16 cellular contexts compared by ENCODE assay signal in the genomic region with DNA sequence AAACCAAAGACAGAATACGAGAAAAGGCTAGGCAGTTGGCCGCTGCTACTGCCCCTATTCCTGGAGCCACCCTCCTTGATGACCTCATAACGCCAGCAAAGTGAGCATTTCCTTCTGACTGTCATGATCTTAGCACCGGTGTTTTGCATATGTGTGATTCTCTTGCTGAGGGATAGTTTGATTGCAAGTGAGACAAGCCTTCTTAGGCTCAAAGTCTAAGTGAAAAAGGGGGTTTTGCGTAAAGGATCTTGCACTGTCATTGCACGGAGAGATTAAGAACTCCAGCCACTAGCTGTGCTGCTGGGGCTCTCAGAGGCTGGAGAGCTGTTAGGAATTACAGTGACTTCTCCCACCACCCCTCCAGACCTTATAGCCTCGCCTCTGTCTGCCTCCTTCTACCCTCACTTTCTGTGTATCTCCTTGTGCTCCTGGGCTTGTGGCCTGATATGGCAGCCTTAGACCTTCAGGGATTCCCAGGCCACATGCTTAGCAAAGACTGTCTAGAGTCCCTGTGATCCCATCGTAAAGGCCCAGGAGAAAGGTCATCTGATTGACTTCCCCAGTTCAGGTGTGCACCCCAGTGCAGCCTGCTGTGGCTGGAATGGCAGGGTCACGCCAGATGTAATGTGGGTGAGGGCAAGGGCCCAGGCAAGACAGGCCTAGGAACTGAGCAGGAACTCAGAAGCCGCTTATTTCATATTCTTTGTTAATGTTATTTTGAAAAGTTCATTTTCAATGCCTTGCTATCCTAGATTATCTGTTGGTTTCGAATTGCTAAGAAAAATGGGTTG. TPM values are rescaled to one million over a fixed set of nuclear protein-coding genes. Genes with fewer than 3 reads are reported as not detected.
DNase-seq lines count a peak whose midpoint lies in the region; ATAC-seq, FAIRE-seq and TF ChIP-seq lines count a peak whose summit lies in the region.
"Had no signal": no experiment of that assay in that cellular context is flagged by ENCODE, and none has a peak within 500 bp of the region (broad histone marks: within the 10 kb centered on the region; RNA-seq: fewer than 3 reads in every experiment).

No MANE protein-coding gene starts in this region.

- FAIRE-seq in HepG2 (lab: Jason Lieb, UNC) = no peak
- FAIRE-seq: GM19239 had no signal

- no peaks in the 10 kb centered on the region for H3K27me3 ChIP-seq in HepG2 (ENCODE audit: control insufficient read depth in 1 of 2, insufficient read depth in 2 of 2, low read length in 2 of 2)
- H3K27me3 ChIP-seq in right lobe of liver = no peaks in the 10 kb centered on the region
- H3K27me3 ChIP-seq in endodermal cell (ENCODE audit: control insufficient read depth, insufficient read depth, low read length, poor library complexity, severe bottlenecking) = no peaks in the 10 kb centered on the region
- H3K27me3 ChIP-seq in osteoblast (ENCODE audit: insufficient read depth, low read length) = no peaks in the 10 kb centered on the region
- H3K27me3 ChIP-seq: BLaER1 had no signal

- peaks cover 5% of the 10 kb centered on the region for H3K4me1 Mint-ChIP-seq in endodermal cell

- CTCF ChIA-PET in HepG2 (lab: Yijun Ruan, JAX; ENCODE audit: low intra/inter-chr PET ratio, low total read pairs) = no interaction called here

- TF ChIP-seq EP300 in HepG2 (IDR thresholded peaks at IDR 0.05; ENCODE audit: low read depth in 2 of 2, low read length in 2 of 2) (no peak), HepG2 (CRISPR knock-in tag; IDR thresholded peaks at IDR 0.05; ENCODE audit: borderline replicate concordance) (no peak)

- no peak overlapping the region for H2AFZ ChIP-seq in HepG2 (ENCODE audit: low read length)
- no peak overlapping the region for H2AFZ ChIP-seq in osteoblast (ENCODE audit: low read length)

- TF ChIP-seq POLR2A in HepG2 (IDR thresholded peaks at IDR 0.05; ENCODE audit: insufficient read depth in 1 of 2, low read depth in 2 of 2, low read length in 2 of 2) = no peak
- no peak for TF ChIP-seq POLR2A in right lobe of liver (IDR thresholded peaks at IDR 0.05)

- H3K79me2 ChIP-seq in HepG2 (ENCODE audit: insufficient read depth, low read length) (no peaks in the 10 kb centered on the region), osteoblast (ENCODE audit: insufficient read depth, low read length) (no peaks in the 10 kb centered on the region)

- no peak for TF ChIP-seq RAD21 in HepG2 (CRISPR knock-in tag; IDR thresholded peaks at IDR 0.05)

- H3K36me3 Mint-ChIP-seq in endodermal cell (ENCODE audit: low read depth) = peaks cover 77% of the 10 kb centered on the region

- no peak overlapping the region for H3K4me3 Mint-ChIP-seq in endodermal cell

- POLR2A ChIA-PET in HepG2 (lab: Yijun Ruan, JAX) = no interaction called here

- intact Hi-C loops in HepG2 (cut with micrococcal nuclease; ENCODE audit: unreplicated experiment) (no loop called here), right lobe of liver (cut with DNase I) (no loop called here)

- peaks cover 15 to 57% of the 10 kb centered on the region in 2 experiments for H3K36me3 ChIP-seq in HepG2 (replicated peaks in 1 of 2; ENCODE audit: control insufficient read depth in 1 of 2, insufficient read depth in 2 of 2, low read length in 2 of 2)
- peaks cover 3 to 74% (median 18%) of the 10 kb centered on the region in 4 donors for H3K36me3 ChIP-seq in right lobe of liver
- H3K36me3 ChIP-seq in endodermal cell (ENCODE audit: control insufficient read depth, insufficient read depth, low read length) = peaks cover 71% of the 10 kb centered on the region
- H3K36me3 ChIP-seq in osteoblast (ENCODE audit: insufficient read depth, low read length) = peaks cover 59% of the 10 kb centered on the region

- 98% methylated on average over 11 of the region's 11 CpGs for WGBS in HepG2 (ENCODE audit: low lambda C conversion rate)
- WGBS in right lobe of liver (ENCODE audit: insufficient coverage, low coverage, low lambda C conversion rate, missing lambda C conversion rate) = 88% methylated on average over 10 of the region's 11 CpGs
- 92 to 98% methylated on average over 8 to 11 of the region's 11 CpGs for WGBS in endodermal cell (ENCODE audit: insufficient coverage in 1 of 2, insufficient read length in 1 of 2), 2 experiments

- ATAC-seq in HepG2 = no peak
- ATAC-seq in right lobe of liver = no peak

- H3K4me3 ChIP-seq in HepG2 (replicated peaks in 1 of 3; ENCODE audit: insufficient read depth in 1 of 3, low read depth in 2 of 3, low read length in 3 of 3) (no peak overlapping the region), right lobe of liver (no peak overlapping the region), endodermal cell (ENCODE audit: low read length) (no peak overlapping the region), osteoblast (ENCODE audit: insufficient read depth, low read length) (no peak overlapping the region)
- H3K4me3 ChIP-seq: BLaER1 had no signal

- H3K9ac ChIP-seq in HepG2 (ENCODE audit: insufficient read depth, low read depth, low read length) = no peak overlapping the region
- no peak overlapping the region for H3K9ac ChIP-seq in endodermal cell (ENCODE audit: extremely low read depth, low read length, poor library complexity, severe bottlenecking)
- H3K9ac ChIP-seq: BLaER1 had no signal

- H3K4me1 ChIP-seq in HepG2 (ENCODE audit: insufficient read depth, low read length) (peaks cover 15% of the 10 kb centered on the region), right lobe of liver (no peaks in the 10 kb centered on the region), endodermal cell (ENCODE audit: control insufficient read depth, insufficient read depth, low read length) (no peaks in the 10 kb centered on the region), osteoblast (ENCODE audit: insufficient read depth, low read length) (no peaks in the 10 kb centered on the region)
- H3K4me1 ChIP-seq: BLaER1 had no signal

- BruUV-seq in HepG2 (replicated peaks; lab: Mats Ljungman, UMichigan) = no TSS peak

- H3K27ac Mint-ChIP-seq in endodermal cell = peak overlapping the region; percentile 67

- in situ Hi-C loops in HepG2 (cut with HindIII; ENCODE audit: extremely low pct_ligation_motif_present, low pct_unique_long_range_greater_than_20kb) = no loop called here

- no peaks in the 10 kb centered on the region for H3K9me3 Mint-ChIP-seq in endodermal cell

- DNase-seq in HepG2 (ENCODE audit: low spot score) (no peak), right lobe of liver (no peak), endodermal cell (no peak), osteoblast (ENCODE audit: insufficient read length, low spot score, missing footprints) (peak; percentile 22), retina (no peak), HuH-7 (ENCODE audit: low spot score) (no peak)
- no peak for DNase-seq in activated T-cell treated with anti-CD3 and anti-CD28 coated beads, Interleukin-2, amount 50 U/mL, for 1 hour
- DNase-seq: AML-193, DMS53, GF-D8, HCEC 1CT had no signal

- no peak for TF ChIP-seq CTCF in HepG2 (CRISPR knock-in tag; IDR thresholded peaks at IDR 0.05)
- TF ChIP-seq CTCF in right lobe of liver (IDR thresholded peaks at IDR 0.05) = no peak
- no peak for TF ChIP-seq CTCF in endodermal cell (conservative IDR thresholded peaks at IDR 0.05)
- no peak for TF ChIP-seq CTCF in osteoblast (IDR thresholded peaks at IDR 0.05; ENCODE audit: extremely low read depth, low read depth, low read length)

- H3K9me3 ChIP-seq in HepG2 (ENCODE audit: low read length) = no peaks in the 10 kb centered on the region
- no peaks in the 10 kb centered on the region for H3K9me3 ChIP-seq in right lobe of liver
- no peaks in the 10 kb centered on the region for H3K9me3 ChIP-seq in endodermal cell (ENCODE audit: control insufficient read depth, low read length)
- no peaks in the 10 kb centered on the region for H3K9me3 ChIP-seq in osteoblast (ENCODE audit: low read depth, low read length)
- H3K9me3 ChIP-seq: BLaER1 had no signal

- H3K27me3 Mint-ChIP-seq in endodermal cell (ENCODE audit: insufficient read depth) = no peaks in the 10 kb centered on the region

- H4K20me1 ChIP-seq in HepG2 (ENCODE audit: insufficient read depth, low read length) = no peaks in the 10 kb centered on the region
- H4K20me1 ChIP-seq in osteoblast (ENCODE audit: insufficient read depth, low read length) = no peaks in the 10 kb centered on the region
- H4K20me1 ChIP-seq: BLaER1 had no signal

- no peak overlapping the region for H3K4me2 ChIP-seq in HepG2 (ENCODE audit: low read depth, low read length)
- H3K4me2 ChIP-seq in osteoblast (ENCODE audit: insufficient read depth, low read length) = no peak overlapping the region
- H3K4me2 ChIP-seq: BLaER1 had no signal

- H3K27ac ChIP-seq in HepG2 (ENCODE audit: extremely low read length, insufficient read depth, low read length) = no peak overlapping the region
- H3K27ac ChIP-seq in right lobe of liver = no peak overlapping the region
- H3K27ac ChIP-seq in endodermal cell (ENCODE audit: low read depth, low read length) = no peak overlapping the region
- no peak overlapping the region for H3K27ac ChIP-seq in osteoblast (ENCODE audit: low read depth, low read length)
- H3K27ac ChIP-seq: 22Rv1, BLaER1 had no signal

RNA-seq across cellular contexts. Expression of a gene that starts 12.6 kb away (rescaled TPM):
- 6.8 and 8.8 TPM in 2 replicates for total RNA-seq in HepG2 (2016; rRNA removed; fragmentation: Illumina TruSeq; extraction: Trizol)
- 3.5 and 3.6 TPM in 2 replicates for total RNA-seq in HepG2 (2016; cell fraction: cytosol; rRNA removed; fragmentation: Illumina TruSeq; extraction: Trizol; ENCODE audit: low read depth)
- 6.7 and 8.0 TPM in 2 replicates for total RNA-seq in HepG2 (2016; cell fraction: insoluble cytoplasmic fraction; rRNA removed; fragmentation: Illumina TruSeq; extraction: Trizol)
- total RNA-seq in HepG2 (2016; cell fraction: membrane; rRNA removed; fragmentation: Illumina TruSeq; extraction: Trizol) = 3.0 and 3.3 TPM in 2 replicates
- 8.0 and 9.4 TPM in 2 replicates for total RNA-seq in HepG2 (2016; cell fraction: nucleus; rRNA removed; fragmentation: Illumina TruSeq; extraction: Trizol)
- polyA plus RNA-seq in HepG2 (2011; rRNA removed) = 6.4 and 6.9 TPM in 2 replicates
- polyA plus RNA-seq in HepG2 (2011; cell fraction: cytosol; rRNA removed) = 4.7 and 4.9 TPM in 2 replicates
- 6.1 and 8.1 TPM in 2 replicates for polyA plus RNA-seq in HepG2 (2011; cell fraction: nucleus; rRNA removed)
- 5.3 and 5.8 TPM in 2 replicates for polyA plus RNA-seq in HepG2 (2012)
- polyA plus RNA-seq in HepG2 (2016; cell fraction: cytosol; fragmentation: Illumina TruSeq; extraction: Trizol; ENCODE audit: low read depth) = 0.41 and 0.49 TPM in 2 replicates
- polyA plus RNA-seq in HepG2 (2016; cell fraction: insoluble cytoplasmic fraction; fragmentation: Illumina TruSeq; extraction: Trizol; ENCODE audit: low read depth) = 9.9 and 11.1 TPM in 2 replicates
- polyA plus RNA-seq in HepG2 (2016; cell fraction: membrane; fragmentation: Illumina TruSeq; extraction: Trizol; ENCODE audit: low read depth) = 1.2 and 1.4 TPM in 2 replicates
- 12.3 and 13.0 TPM in 2 replicates for polyA plus RNA-seq in HepG2 (2016; cell fraction: nucleus; fragmentation: Illumina TruSeq; extraction: Trizol; ENCODE audit: insufficient read depth, low read depth)
- 8.9 and 26.0 TPM in 2 replicates for polyA minus RNA-seq in HepG2 (2011; rRNA and poly(A)+ RNA removed; ENCODE audit: low replicate concordance)
- polyA minus RNA-seq in HepG2 (2011; cell fraction: cytosol; rRNA and poly(A)+ RNA removed) = 4.7 and 6.5 TPM in 2 replicates
- 10.9 and 12.7 TPM in 2 replicates for polyA minus RNA-seq in HepG2 (2011; cell fraction: nucleus; rRNA and poly(A)+ RNA removed)
- total RNA-seq in right lobe of liver = 1 to 10 TPM; 2.5 to 3.9 (median 3.1) TPM
- total RNA-seq in endodermal cell = 10 to 100 TPM; 10.1 to 11.2 TPM
- 10.5 TPM for polyA plus RNA-seq in endodermal cell (2013, experiment 1 of 2)
- polyA plus RNA-seq in endodermal cell (2013, experiment 2 of 2) = 8.8 TPM
- 5.6 and 6.2 TPM in 2 replicates for total RNA-seq in osteoblast

RNA-seq across cellular contexts. Expression of a gene that starts 28.9 kb away (rescaled TPM):
- total RNA-seq in HepG2 (2016; rRNA removed; fragmentation: Illumina TruSeq; extraction: Trizol) (20.3 and 21.6 TPM in 2 replicates), right lobe of liver (10 to 100 TPM in 5 of 6 experiments, 1 to 10 TPM in 1; 8.7 to 18.1 (median 16.4) TPM), endodermal cell (10 to 100 TPM; 52.0 to 53.2 TPM), osteoblast (0.59 and 1.4 TPM in 2 replicates)
- 2.9 and 3.0 TPM in 2 replicates for total RNA-seq in HepG2 (2016; cell fraction: cytosol; rRNA removed; fragmentation: Illumina TruSeq; extraction: Trizol; ENCODE audit: low read depth)
- 17.5 and 20.5 TPM in 2 replicates for total RNA-seq in HepG2 (2016; cell fraction: insoluble cytoplasmic fraction; rRNA removed; fragmentation: Illumina TruSeq; extraction: Trizol)
- total RNA-seq in HepG2 (2016; cell fraction: membrane; rRNA removed; fragmentation: Illumina TruSeq; extraction: Trizol) = 6.8 and 7.0 TPM in 2 replicates
- total RNA-seq in HepG2 (2016; cell fraction: nucleus; rRNA removed; fragmentation: Illumina TruSeq; extraction: Trizol) = 12.4 and 14.1 TPM in 2 replicates
- polyA plus RNA-seq in HepG2 (2011; rRNA removed) = 46.6 and 48.0 TPM in 2 replicates
- polyA plus RNA-seq in HepG2 (2011; cell fraction: cytosol; rRNA removed) = 45.4 and 46.7 TPM in 2 replicates
- polyA plus RNA-seq in HepG2 (2011; cell fraction: nucleus; rRNA removed) = 28.4 and 30.4 TPM in 2 replicates
- 35.2 and 42.3 TPM in 2 replicates for polyA plus RNA-seq in HepG2 (2012)
- 0.79 and 0.82 TPM in 2 replicates for polyA plus RNA-seq in HepG2 (2016; cell fraction: cytosol; fragmentation: Illumina TruSeq; extraction: Trizol; ENCODE audit: low read depth)
- polyA plus RNA-seq in HepG2 (2016; cell fraction: insoluble cytoplasmic fraction; fragmentation: Illumina TruSeq; extraction: Trizol; ENCODE audit: low read depth) = 20.4 and 24.3 TPM in 2 replicates
- 2.7 and 3.3 TPM in 2 replicates for polyA plus RNA-seq in HepG2 (2016; cell fraction: membrane; fragmentation: Illumina TruSeq; extraction: Trizol; ENCODE audit: low read depth)
- 17.9 and 19.2 TPM in 2 replicates for polyA plus RNA-seq in HepG2 (2016; cell fraction: nucleus; fragmentation: Illumina TruSeq; extraction: Trizol; ENCODE audit: insufficient read depth, low read depth)
- 40.5 and 85.7 TPM in 2 replicates for polyA minus RNA-seq in HepG2 (2011; rRNA and poly(A)+ RNA removed; ENCODE audit: low replicate concordance)
- 49.3 and 53.6 TPM in 2 replicates for polyA minus RNA-seq in HepG2 (2011; cell fraction: cytosol; rRNA and poly(A)+ RNA removed)
- polyA minus RNA-seq in HepG2 (2011; cell fraction: nucleus; rRNA and poly(A)+ RNA removed) = 29.4 and 36.8 TPM in 2 replicates
- polyA plus RNA-seq in endodermal cell (2013, experiment 1 of 2) = 23.2 TPM
- polyA plus RNA-seq in endodermal cell (2013, experiment 2 of 2) = 23.2 TPM

RNA-seq across cellular contexts. Expression of a gene that starts 38.3 kb away (rescaled TPM):
- total RNA-seq in HepG2 (2016; rRNA removed; fragmentation: Illumina TruSeq; extraction: Trizol) = not detected in 2 replicates
- total RNA-seq in HepG2 (2016; cell fraction: cytosol; rRNA removed; fragmentation: Illumina TruSeq; extraction: Trizol; ENCODE audit: low read depth) = not detected in 2 replicates
- 0.09 TPM in 1 of 2 replicates, not detected in the other for total RNA-seq in HepG2 (2016; cell fraction: insoluble cytoplasmic fraction; rRNA removed; fragmentation: Illumina TruSeq; extraction: Trizol)
- total RNA-seq in HepG2 (2016; cell fraction: membrane; rRNA removed; fragmentation: Illumina TruSeq; extraction: Trizol) = not detected in 2 replicates
- not detected in 2 replicates for total RNA-seq in HepG2 (2016; cell fraction: nucleus; rRNA removed; fragmentation: Illumina TruSeq; extraction: Trizol)
- 0.09 TPM in 1 of 2 replicates, not detected in the other for polyA plus RNA-seq in HepG2 (2011; rRNA removed)
- not detected in 2 replicates for polyA plus RNA-seq in HepG2 (2011; cell fraction: cytosol; rRNA removed)
- 0.07 TPM in 1 of 2 replicates, not detected in the other for polyA plus RNA-seq in HepG2 (2011; cell fraction: nucleus; rRNA removed)
- polyA plus RNA-seq in HepG2 (2012) = 0.12 and 0.20 TPM in 2 replicates
- polyA plus RNA-seq in HepG2 (2016; cell fraction: cytosol; fragmentation: Illumina TruSeq; extraction: Trizol; ENCODE audit: low read depth) = not detected in 2 replicates
- polyA plus RNA-seq in HepG2 (2016; cell fraction: insoluble cytoplasmic fraction; fragmentation: Illumina TruSeq; extraction: Trizol; ENCODE audit: low read depth) = not detected in 2 replicates
- polyA plus RNA-seq in HepG2 (2016; cell fraction: membrane; fragmentation: Illumina TruSeq; extraction: Trizol; ENCODE audit: low read depth) = not detected in 2 replicates
- polyA plus RNA-seq in HepG2 (2016; cell fraction: nucleus; fragmentation: Illumina TruSeq; extraction: Trizol; ENCODE audit: insufficient read depth, low read depth) = not detected in 2 replicates
- 0.26 TPM in 1 of 2 replicates, not detected in the other for polyA minus RNA-seq in HepG2 (2011; rRNA and poly(A)+ RNA removed; ENCODE audit: low replicate concordance)
- not detected in 2 replicates for polyA minus RNA-seq in HepG2 (2011; cell fraction: cytosol; rRNA and poly(A)+ RNA removed)
- polyA minus RNA-seq in HepG2 (2011; cell fraction: nucleus; rRNA and poly(A)+ RNA removed) = not detected in 2 replicates
- total RNA-seq in right lobe of liver = not detected
- total RNA-seq in endodermal cell = not detected
- polyA plus RNA-seq in endodermal cell (2013, experiment 1 of 2) = not detected
- polyA plus RNA-seq in endodermal cell (2013, experiment 2 of 2) = not detected
- not detected in 2 replicates for total RNA-seq in osteoblast
- total RNA-seq: H4, HT1080 had no signal
